Comparison of ENCODE assay signal across 9 cellular contexts in genomic region chr3:42230860-42231259, GRCh38. TPM values are rescaled to one million over a fixed set of nuclear protein-coding genes. Genes with fewer than 3 reads are reported as not detected.
"Had no signal": no experiment of that assay in that cellular context is flagged by ENCODE, and none has a peak within 500 bp of the region (broad histone marks: within the 10 kb centered on the region; RNA-seq: fewer than 3 reads in every experiment).

No MANE protein-coding gene starts in this region.

- H3K9me3 Mint-ChIP-seq: GM23338, IgD-negative memory B cell had no signal

- H3K4me3 ChIP-seq: GM23338 had no signal

- H3K27ac Mint-ChIP-seq: GM23338, H9, IgD-negative memory B cell had no signal

- H3K4me2 ChIP-seq: GM23338 had no signal

- DNase-seq: H9, HCEC 1CT, KBM-7 had no signal

- H3K4me3 Mint-ChIP-seq: GM23338, H9, IgD-negative memory B cell had no signal

- FAIRE-seq: H1, H54, HTR-8/SVneo had no signal

RNA-seq across cellular contexts. Expression of gene CCK, which starts 35.1 kb away (rescaled TPM):
- total RNA-seq: HT-29 had no signal
- polyA plus RNA-seq: IgD-negative memory B cell had no signal
